ENCODE assay signal across 1 cellular context in the genomic region with DNA sequence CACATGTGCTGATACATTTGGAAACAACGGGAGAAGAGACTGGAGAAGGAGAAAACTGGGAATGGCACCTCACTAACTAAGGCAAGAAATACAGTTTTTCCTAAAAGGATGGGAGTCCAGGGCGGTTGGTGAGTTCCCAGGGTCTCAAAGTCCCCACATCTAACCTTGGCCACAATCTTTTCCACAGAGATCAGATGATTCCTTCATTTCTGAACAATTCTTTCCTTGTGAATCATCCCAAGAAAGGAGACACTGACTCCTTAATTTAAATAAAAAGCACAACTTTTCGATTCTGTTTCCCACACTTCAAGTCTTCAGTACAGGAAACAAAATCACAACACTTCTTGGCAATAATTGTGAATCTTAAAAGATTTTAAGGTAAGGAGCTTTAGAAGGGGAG.
A peak's percentile ranks its signal among the peaks of the same experiment; 100 is the strongest.
TF ChIP-seq lines count a peak whose summit lies in the region.

No MANE protein-coding gene starts in this region.

TF ChIP-seq in A549, 52 proteins besides CTCF, POLR2A, EP300 and RAD21:
- no peak for TF ChIP-seq TFCP2L1 (CRISPR knock-in tag; IDR thresholded peaks at IDR 0.05)
- TF ChIP-seq ZSCAN20 (CRISPR knock-in tag; IDR thresholded peaks at IDR 0.05) = no peak
- TF ChIP-seq FOSL2 (IDR thresholded peaks at IDR 0.05) = no peak
- TF ChIP-seq FOSL2 (CRISPR knock-in tag; IDR thresholded peaks at IDR 0.05) = 0 out of 2 replicates have a peak, but pooled peaks have one; percentile 14
